Comparison of ENCODE assay signal across 1 cellular context in the genomic region with DNA sequence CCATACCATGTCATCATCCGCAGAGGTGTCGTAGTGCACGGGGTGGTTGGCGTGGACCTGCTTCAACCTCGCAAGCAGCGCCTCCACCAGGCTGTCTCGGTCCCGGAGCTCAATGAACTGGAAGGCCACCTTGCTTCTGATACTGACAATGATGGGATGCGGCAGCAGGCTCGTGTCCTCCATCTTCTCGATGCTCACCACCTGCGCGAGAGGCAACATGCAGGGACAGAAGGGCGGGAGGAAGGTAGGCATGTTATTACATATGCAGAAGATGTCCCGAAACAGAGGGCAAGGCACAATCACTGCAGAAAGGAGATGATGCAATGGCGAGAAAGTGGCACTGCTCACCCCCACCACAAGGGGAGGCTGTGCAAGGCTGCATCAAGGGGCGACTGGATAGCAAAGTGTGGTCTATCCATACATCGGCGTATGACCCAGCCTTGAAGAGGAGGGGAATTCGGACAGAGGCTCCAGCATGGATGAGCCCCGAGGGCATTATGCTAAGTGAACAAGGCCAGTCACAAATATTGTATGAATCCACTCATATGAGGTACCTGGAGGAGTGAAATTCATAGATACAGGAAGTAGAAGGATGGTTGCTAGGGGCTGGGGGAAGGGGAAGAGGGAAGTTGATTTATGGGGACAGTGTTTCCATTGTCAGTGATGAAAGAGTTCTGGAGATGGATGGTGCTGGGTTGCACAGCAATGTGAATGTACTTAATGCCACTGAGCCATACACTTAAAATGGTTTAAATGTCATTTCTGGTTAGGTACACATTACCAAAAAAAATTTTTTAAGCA.
TF ChIP-seq lines count a peak whose summit lies in the region.

No MANE protein-coding gene starts in this region.

TF ChIP-seq in HepG2, 621 proteins besides CTCF, POLR2A, EP300 and RAD21 (continued from another document and continues in another):
- TF ChIP-seq, protein P1, sequence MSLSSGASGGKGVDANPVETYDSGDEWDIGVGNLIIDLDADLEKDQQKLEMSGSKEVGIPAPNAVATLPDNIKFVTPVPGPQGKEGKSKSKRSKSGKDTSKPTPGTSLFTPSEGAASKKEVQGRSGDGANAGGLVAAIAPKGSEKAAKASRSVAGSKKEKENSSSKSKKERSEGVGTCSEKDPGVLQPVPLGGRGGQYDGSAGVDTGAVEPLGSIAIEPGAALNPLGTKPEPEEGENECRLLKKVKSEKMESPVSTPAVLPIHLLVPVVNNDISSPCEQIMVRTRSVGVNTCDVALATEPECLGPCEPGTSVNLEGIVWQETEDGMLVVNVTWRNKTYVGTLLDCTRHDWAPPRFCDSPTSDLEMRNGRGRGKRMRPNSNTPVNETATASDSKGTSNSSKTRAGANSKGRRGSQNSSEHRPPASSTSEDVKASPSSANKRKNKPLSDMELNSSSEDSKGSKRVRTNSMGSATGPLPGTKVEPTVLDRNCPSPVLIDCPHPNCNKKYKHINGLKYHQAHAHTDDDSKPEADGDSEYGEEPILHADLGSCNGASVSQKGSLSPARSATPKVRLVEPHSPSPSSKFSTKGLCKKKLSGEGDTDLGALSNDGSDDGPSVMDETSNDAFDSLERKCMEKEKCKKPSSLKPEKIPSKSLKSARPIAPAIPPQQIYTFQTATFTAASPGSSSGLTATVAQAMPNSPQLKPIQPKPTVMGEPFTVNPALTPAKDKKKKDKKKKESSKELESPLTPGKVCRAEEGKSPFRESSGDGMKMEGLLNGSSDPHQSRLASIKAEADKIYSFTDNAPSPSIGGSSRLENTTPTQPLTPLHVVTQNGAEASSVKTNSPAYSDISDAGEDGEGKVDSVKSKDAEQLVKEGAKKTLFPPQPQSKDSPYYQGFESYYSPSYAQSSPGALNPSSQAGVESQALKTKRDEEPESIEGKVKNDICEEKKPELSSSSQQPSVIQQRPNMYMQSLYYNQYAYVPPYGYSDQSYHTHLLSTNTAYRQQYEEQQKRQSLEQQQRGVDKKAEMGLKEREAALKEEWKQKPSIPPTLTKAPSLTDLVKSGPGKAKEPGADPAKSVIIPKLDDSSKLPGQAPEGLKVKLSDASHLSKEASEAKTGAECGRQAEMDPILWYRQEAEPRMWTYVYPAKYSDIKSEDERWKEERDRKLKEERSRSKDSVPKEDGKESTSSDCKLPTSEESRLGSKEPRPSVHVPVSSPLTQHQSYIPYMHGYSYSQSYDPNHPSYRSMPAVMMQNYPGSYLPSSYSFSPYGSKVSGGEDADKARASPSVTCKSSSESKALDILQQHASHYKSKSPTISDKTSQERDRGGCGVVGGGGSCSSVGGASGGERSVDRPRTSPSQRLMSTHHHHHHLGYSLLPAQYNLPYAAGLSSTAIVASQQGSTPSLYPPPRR (CRISPR knock-in tag; IDR thresholded peaks at IDR 0.05; ENCODE audit: borderline replicate concordance) = no peak
- TF ChIP-seq RBM39 (IDR thresholded peaks at IDR 0.05; ENCODE audit: low read depth, low read length, poor library complexity, severe bottlenecking) (no peak), ASH2L (IDR thresholded peaks at IDR 0.05; ENCODE audit: insufficient read length, low read depth, low read length) (no peak), NFKBIZ (CRISPR knock-in tag; IDR thresholded peaks at IDR 0.05) (peak; percentile 77; the same call in 1 of the 2 replicates), RELA (CRISPR knock-in tag; IDR thresholded peaks at IDR 0.05) (0 out of 2 replicates have a peak, but pooled peaks have one; percentile 63), XRCC5 (optimal IDR thresholded peaks at IDR 0.05; ENCODE audit: low read length) (peak; percentile 87), ZNF598 (CRISPR knock-in tag; IDR thresholded peaks at IDR 0.05; ENCODE audit: borderline replicate concordance) (no peak), SOX13 (IDR thresholded peaks at IDR 0.05) (no peak), SOX13 (CRISPR knock-in tag; conservative IDR thresholded peaks at IDR 0.05 in 1 of 2, IDR thresholded peaks at IDR 0.05 in 1 of 2) (peak in 1 of 2 experiments; percentile 24; a peak in 1 of 4 replicates), ZSCAN30 (CRISPR knock-in tag; IDR thresholded peaks at IDR 0.05) (no peak), NONO (IDR thresholded peaks at IDR 0.05) (no peak), NONO (CRISPR knock-in tag; conservative IDR thresholded peaks at IDR 0.05) (peak; percentile 60), HCFC1 (IDR thresholded peaks at IDR 0.05; ENCODE audit: low read depth, low read length) (no peak), FOXA3 (CRISPR knock-in tag; IDR thresholded peaks at IDR 0.05) (0 out of 2 replicates have a peak, but pooled peaks have one; percentile 30), ZNF10 (CRISPR knock-in tag; IDR thresholded peaks at IDR 0.05; ENCODE audit: borderline replicate concordance, low read depth) (no peak), ZNF354B (CRISPR knock-in tag; IDR thresholded peaks at IDR 0.05) (no peak), CBX2 (IDR thresholded peaks at IDR 0.05; ENCODE audit: low read depth, low read length) (no peak), CBX2 (CRISPR knock-in tag; IDR thresholded peaks at IDR 0.05; ENCODE audit: low read depth) (no peak), GLI4 (CRISPR knock-in tag; IDR thresholded peaks at IDR 0.05; ENCODE audit: borderline replicate concordance) (no peak), ZNF160 (CRISPR knock-in tag; IDR thresholded peaks at IDR 0.05) (no peak), ZNF7 (CRISPR knock-in tag; IDR thresholded peaks at IDR 0.05) (no peak), KDM1A (CRISPR knock-in tag; IDR thresholded peaks at IDR 0.05) (0 out of 2 replicates have a peak, but pooled peaks have one; percentile 22), SMC3 (IDR thresholded peaks at IDR 0.05; ENCODE audit: low read length) (peak; percentile 98), JUND (CRISPR knock-in tag; IDR thresholded peaks at IDR 0.05) (no peak), TCF7 (IDR thresholded peaks at IDR 0.05; ENCODE audit: low read depth) (no peak), U2AF1 (optimal IDR thresholded peaks at IDR 0.05; ENCODE audit: low read depth, low read length) (no peak), ZFP37 (CRISPR knock-in tag; IDR thresholded peaks at IDR 0.05; ENCODE audit: borderline replicate concordance) (no peak), ZNF615 (CRISPR knock-in tag; IDR thresholded peaks at IDR 0.05; ENCODE audit: borderline replicate concordance) (no peak), SIN3B (IDR thresholded peaks at IDR 0.05; ENCODE audit: low read length) (no peak), KDM2A (CRISPR knock-in tag; IDR thresholded peaks at IDR 0.05; ENCODE audit: borderline replicate concordance, low read depth) (peak; percentile 50; the same call in 1 of the 2 replicates), ATAD3A (CRISPR knock-in tag; IDR thresholded peaks at IDR 0.05) (no peak), ZNF619 (CRISPR knock-in tag; IDR thresholded peaks at IDR 0.05) (peak; percentile 38; the same call in 1 of the 2 replicates), NR2F2 (IDR thresholded peaks at IDR 0.05; ENCODE audit: borderline replicate concordance, low read depth) (no peak), PITX1 (CRISPR knock-in tag; IDR thresholded peaks at IDR 0.05) (no peak), ZNF274 (CRISPR knock-in tag; IDR thresholded peaks at IDR 0.05) (peak; percentile 38; the same call in 1 of the 2 replicates), MBNL3 (CRISPR knock-in tag; conservative IDR thresholded peaks at IDR 0.05) (no peak), NR1H2 (CRISPR knock-in tag; IDR thresholded peaks at IDR 0.05; ENCODE audit: borderline replicate concordance, low read depth) (no peak), THAP11 (CRISPR knock-in tag; IDR thresholded peaks at IDR 0.05) (peak; percentile 67; the same call in 1 of the 2 replicates), TBL1XR1 (IDR thresholded peaks at IDR 0.05; ENCODE audit: borderline replicate concordance, low read length, partially characterized antibody) (no peak), TEAD3 (CRISPR knock-in tag; optimal IDR thresholded peaks at IDR 0.05; ENCODE audit: borderline replicate concordance) (peak; percentile 29), BHLHE40 (IDR thresholded peaks at IDR 0.05; ENCODE audit: low read length) (peak; percentile 27; the same call in 1 of the 2 replicates), ATM (IDR thresholded peaks at IDR 0.05; ENCODE audit: borderline replicate concordance) (no peak), RXRA (CRISPR knock-in tag; IDR thresholded peaks at IDR 0.05) (0 out of 2 replicates have a peak, but pooled peaks have one; percentile 66)
- TF ChIP-seq, protein P2, sequence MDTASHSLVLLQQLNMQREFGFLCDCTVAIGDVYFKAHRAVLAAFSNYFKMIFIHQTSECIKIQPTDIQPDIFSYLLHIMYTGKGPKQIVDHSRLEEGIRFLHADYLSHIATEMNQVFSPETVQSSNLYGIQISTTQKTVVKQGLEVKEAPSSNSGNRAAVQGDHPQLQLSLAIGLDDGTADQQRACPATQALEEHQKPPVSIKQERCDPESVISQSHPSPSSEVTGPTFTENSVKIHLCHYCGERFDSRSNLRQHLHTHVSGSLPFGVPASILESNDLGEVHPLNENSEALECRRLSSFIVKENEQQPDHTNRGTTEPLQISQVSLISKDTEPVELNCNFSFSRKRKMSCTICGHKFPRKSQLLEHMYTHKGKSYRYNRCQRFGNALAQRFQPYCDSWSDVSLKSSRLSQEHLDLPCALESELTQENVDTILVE (CRISPR knock-in tag; IDR thresholded peaks at IDR 0.05) = 0 out of 2 replicates have a peak, but pooled peaks have one; percentile 62
- TF ChIP-seq, protein P3, sequence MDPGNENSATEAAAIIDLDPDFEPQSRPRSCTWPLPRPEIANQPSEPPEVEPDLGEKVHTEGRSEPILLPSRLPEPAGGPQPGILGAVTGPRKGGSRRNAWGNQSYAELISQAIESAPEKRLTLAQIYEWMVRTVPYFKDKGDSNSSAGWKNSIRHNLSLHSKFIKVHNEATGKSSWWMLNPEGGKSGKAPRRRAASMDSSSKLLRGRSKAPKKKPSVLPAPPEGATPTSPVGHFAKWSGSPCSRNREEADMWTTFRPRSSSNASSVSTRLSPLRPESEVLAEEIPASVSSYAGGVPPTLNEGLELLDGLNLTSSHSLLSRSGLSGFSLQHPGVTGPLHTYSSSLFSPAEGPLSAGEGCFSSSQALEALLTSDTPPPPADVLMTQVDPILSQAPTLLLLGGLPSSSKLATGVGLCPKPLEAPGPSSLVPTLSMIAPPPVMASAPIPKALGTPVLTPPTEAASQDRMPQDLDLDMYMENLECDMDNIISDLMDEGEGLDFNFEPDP (CRISPR knock-in tag; conservative IDR thresholded peaks at IDR 0.05) = no peak
- TF ChIP-seq, protein P4, sequence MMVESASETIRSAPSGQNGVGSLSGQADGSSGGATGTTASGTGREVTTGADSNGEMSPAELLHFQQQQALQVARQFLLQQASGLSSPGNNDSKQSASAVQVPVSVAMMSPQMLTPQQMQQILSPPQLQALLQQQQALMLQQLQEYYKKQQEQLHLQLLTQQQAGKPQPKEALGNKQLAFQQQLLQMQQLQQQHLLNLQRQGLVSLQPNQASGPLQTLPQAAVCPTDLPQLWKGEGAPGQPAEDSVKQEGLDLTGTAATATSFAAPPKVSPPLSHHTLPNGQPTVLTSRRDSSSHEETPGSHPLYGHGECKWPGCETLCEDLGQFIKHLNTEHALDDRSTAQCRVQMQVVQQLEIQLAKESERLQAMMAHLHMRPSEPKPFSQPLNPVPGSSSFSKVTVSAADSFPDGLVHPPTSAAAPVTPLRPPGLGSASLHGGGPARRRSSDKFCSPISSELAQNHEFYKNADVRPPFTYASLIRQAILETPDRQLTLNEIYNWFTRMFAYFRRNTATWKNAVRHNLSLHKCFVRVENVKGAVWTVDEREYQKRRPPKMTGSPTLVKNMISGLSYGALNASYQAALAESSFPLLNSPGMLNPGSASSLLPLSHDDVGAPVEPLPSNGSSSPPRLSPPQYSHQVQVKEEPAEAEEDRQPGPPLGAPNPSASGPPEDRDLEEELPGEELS (CRISPR knock-in tag; IDR thresholded peaks at IDR 0.05) = no peak
- TF ChIP-seq, protein P5, sequence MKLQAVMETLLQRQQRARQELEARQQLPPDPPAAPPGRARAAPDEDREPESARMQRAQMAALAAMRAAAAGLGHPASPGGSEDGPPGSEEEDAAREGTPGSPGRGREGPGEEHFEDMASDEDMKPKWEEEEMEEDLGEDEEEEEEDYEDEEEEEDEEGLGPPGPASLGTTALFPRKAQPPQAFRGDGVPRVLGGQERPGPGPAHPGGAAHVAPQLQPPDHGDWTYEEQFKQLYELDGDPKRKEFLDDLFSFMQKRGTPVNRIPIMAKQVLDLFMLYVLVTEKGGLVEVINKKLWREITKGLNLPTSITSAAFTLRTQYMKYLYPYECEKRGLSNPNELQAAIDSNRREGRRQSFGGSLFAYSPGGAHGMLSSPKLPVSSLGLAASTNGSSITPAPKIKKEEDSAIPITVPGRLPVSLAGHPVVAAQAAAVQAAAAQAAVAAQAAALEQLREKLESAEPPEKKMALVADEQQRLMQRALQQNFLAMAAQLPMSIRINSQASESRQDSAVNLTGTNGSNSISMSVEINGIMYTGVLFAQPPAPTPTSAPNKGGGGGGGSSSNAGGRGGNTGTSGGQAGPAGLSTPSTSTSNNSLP (IDR thresholded peaks at IDR 0.05; ENCODE audit: low read depth, low read length) = no peak
- TF ChIP-seq, protein P6, sequence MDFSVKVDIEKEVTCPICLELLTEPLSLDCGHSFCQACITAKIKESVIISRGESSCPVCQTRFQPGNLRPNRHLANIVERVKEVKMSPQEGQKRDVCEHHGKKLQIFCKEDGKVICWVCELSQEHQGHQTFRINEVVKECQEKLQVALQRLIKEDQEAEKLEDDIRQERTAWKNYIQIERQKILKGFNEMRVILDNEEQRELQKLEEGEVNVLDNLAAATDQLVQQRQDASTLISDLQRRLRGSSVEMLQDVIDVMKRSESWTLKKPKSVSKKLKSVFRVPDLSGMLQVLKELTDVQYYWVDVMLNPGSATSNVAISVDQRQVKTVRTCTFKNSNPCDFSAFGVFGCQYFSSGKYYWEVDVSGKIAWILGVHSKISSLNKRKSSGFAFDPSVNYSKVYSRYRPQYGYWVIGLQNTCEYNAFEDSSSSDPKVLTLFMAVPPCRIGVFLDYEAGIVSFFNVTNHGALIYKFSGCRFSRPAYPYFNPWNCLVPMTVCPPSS (IDR thresholded peaks at IDR 0.05) = no peak
- TF ChIP-seq, protein P7, sequence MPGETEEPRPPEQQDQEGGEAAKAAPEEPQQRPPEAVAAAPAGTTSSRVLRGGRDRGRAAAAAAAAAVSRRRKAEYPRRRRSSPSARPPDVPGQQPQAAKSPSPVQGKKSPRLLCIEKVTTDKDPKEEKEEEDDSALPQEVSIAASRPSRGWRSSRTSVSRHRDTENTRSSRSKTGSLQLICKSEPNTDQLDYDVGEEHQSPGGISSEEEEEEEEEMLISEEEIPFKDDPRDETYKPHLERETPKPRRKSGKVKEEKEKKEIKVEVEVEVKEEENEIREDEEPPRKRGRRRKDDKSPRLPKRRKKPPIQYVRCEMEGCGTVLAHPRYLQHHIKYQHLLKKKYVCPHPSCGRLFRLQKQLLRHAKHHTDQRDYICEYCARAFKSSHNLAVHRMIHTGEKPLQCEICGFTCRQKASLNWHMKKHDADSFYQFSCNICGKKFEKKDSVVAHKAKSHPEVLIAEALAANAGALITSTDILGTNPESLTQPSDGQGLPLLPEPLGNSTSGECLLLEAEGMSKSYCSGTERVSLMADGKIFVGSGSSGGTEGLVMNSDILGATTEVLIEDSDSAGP (CRISPR knock-in tag; IDR thresholded peaks at IDR 0.05; ENCODE audit: borderline replicate concordance) = peak; percentile 51; the same call in 1 of the 2 replicates
- TF ChIP-seq, protein P8, sequence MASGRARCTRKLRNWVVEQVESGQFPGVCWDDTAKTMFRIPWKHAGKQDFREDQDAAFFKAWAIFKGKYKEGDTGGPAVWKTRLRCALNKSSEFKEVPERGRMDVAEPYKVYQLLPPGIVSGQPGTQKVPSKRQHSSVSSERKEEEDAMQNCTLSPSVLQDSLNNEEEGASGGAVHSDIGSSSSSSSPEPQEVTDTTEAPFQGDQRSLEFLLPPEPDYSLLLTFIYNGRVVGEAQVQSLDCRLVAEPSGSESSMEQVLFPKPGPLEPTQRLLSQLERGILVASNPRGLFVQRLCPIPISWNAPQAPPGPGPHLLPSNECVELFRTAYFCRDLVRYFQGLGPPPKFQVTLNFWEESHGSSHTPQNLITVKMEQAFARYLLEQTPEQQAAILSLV (CRISPR knock-in tag; IDR thresholded peaks at IDR 0.05; ENCODE audit: borderline replicate concordance) = no peak
